30 cellular contexts compared by ENCODE assay signal in the genomic region with DNA sequence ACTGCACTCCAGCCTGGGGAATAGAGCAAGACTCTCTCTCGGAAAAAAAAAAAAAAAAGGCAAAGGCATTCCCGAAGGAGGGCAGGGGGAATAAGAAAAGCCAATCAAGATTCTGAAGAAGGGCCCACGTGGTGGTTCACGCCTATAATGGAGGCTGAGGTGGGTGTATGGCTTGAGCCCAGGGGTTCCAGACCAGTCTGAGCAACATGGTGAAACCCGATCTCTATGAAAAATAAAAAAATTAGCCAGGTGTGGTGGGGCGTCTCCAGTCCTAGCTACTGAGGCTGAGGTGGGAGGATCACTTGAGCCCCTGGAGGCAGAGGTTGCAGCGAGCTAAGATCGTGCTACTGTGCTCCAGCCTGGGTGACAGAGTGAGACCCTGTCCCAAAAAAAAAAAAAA. TPM values are rescaled to one million over a fixed set of nuclear protein-coding genes. Genes with fewer than 3 reads are reported as not detected.
"Had no signal": no experiment of that assay in that cellular context is flagged by ENCODE, and none has a peak within 500 bp of the region (broad histone marks: within the 10 kb centered on the region; RNA-seq: fewer than 3 reads in every experiment).

No MANE protein-coding gene starts in this region.

- ATAC-seq: activated T-helper 17 cell treated with anti-CD3 and anti-CD28 coated beads, Interleukin-2, amount 50 U/mL, for 72 hours; Panc1; Right ventricle myocardium inferior; T-cell had no signal

- H3K9me3 Mint-ChIP-seq: activated CD4-positive, alpha-beta memory T cell treated with anti-CD3 and anti-CD28 coated beads, Interleukin-2, amount 10 ng/mL, durations not matched to agents 7 days and 5 days; activated naive CD4-positive, alpha-beta T cell treated with anti-CD3 and anti-CD28 coated beads for 36 hours; activated T-helper 17 cell treated with anti-CD3 and anti-CD28 coated beads, Interleukin-2, amount 50 U/mL, for 72 hours; T-cell had no signal

- H3K27me3 ChIP-seq: brain microvascular endothelial cell, cardiac muscle cell had no signal

- H3K27ac Mint-ChIP-seq: activated CD4-positive, alpha-beta memory T cell treated with anti-CD3 and anti-CD28 coated beads, Interleukin-2, amount 10 ng/mL, durations not matched to agents 7 days and 5 days; activated naive CD4-positive, alpha-beta T cell treated with anti-CD3 and anti-CD28 coated beads for 36 hours; activated naive CD8-positive, alpha-beta T cell; activated T-helper 17 cell treated with anti-CD3 and anti-CD28 coated beads, Interleukin-2, amount 50 U/mL, for 72 hours; T-cell had no signal

- H3K4me3 ChIP-seq: cardiac muscle cell, SK-N-MC had no signal

- FAIRE-seq: astrocyte had no signal

- H3K4me3 Mint-ChIP-seq: activated CD4-positive, alpha-beta memory T cell treated with anti-CD3 and anti-CD28 coated beads, Interleukin-2, amount 10 ng/mL, durations not matched to agents 7 days and 5 days; activated naive CD4-positive, alpha-beta T cell treated with anti-CD3 and anti-CD28 coated beads for 36 hours; activated naive CD8-positive, alpha-beta T cell; activated T-helper 17 cell treated with anti-CD3 and anti-CD28 coated beads, Interleukin-2, amount 50 U/mL, for 72 hours; T-cell had no signal

- DNase-seq: activated CD4-positive, alpha-beta memory T cell treated with anti-CD3 and anti-CD28 coated beads, Interleukin-2, amount 10 ng/mL, durations not matched to agents 7 days and 5 days; activated CD4-positive, alpha-beta T cell treated with anti-CD3 and anti-CD28 coated beads, Interleukin-2, amount 50 U/mL, for 1 hour; activated CD4-positive, CD25-positive, alpha-beta regulatory T cell; activated gamma-delta T cell; activated naive CD4-positive, alpha-beta T cell treated with anti-CD3 and anti-CD28 coated beads for 36 hours; activated T-cell treated with anti-CD3 and anti-CD28 coated beads for 4 hours; activated T-cell treated with anti-CD3 and anti-CD28 coated beads, Interleukin-2, amount 50 U/mL, for 48 hours; amygdala; brain microvascular endothelial cell; MM.1S; NCI-H1105 treated with DMSO at 0.1 percent for 48 hours; NCI-H1436 treated with DMSO at 0.1 percent for 48 hours; NCI-H187; NCI-H2081; NCI-H510A treated with DMSO at 0.1 percent for 48 hours; NCI-H69; NK-92 treated with Interleukin-12 subunit alpha and Interleukin-12 subunit beta, amount 100 ng/mL, for 24 hours; OCI-M1; RPMI8226; T-cell; T-helper 2 cell; T1000 had no signal

- H3K36me3 ChIP-seq: brain microvascular endothelial cell, cardiac muscle cell had no signal

- H3K27ac ChIP-seq: brain microvascular endothelial cell, cardiac muscle cell, SK-N-MC, VCaP had no signal

- H3K36me3 Mint-ChIP-seq: T-cell had no signal

RNA-seq across cellular contexts. Expression of a gene that starts 10.5 kb away (rescaled TPM):
- polyA plus RNA-seq: cardiac muscle cell had no signal
